In the genomic region with DNA sequence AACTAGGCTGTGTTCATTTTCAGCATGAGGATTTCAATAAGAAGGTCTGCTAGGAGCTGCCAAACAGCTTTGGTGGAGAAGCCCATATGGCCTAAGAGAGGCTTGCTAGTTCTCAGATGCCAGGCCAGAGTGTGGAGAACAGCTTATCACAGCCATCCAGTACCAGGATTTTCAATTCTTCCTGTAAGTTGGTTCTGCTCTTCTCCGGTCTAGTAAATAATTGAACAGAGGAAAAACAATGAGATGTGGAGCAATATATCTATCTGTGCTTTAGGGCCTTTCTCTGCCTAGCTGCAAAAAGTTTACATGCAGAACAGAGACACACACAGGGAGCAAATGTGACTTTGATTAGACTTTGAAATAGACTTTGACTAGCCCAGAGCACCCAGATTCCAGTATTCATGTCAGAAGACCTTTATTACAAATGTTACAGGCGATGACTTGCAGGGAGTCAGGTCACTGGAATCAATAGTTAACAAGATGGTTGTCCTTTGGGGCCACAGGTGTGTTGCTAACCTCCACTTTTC, we compare ENCODE assay signal across 27 cellular contexts. TPM values are rescaled to one million over a fixed set of nuclear protein-coding genes. Genes with fewer than 3 reads are reported as not detected.
DNase-seq lines count a peak whose midpoint lies in the region; ATAC-seq and TF ChIP-seq lines count a peak whose summit lies in the region.
"Had no signal": no experiment of that assay in that cellular context is flagged by ENCODE, and none has a peak within 500 bp of the region (broad histone marks: within the 10 kb centered on the region; RNA-seq: fewer than 3 reads in every experiment).

No MANE protein-coding gene starts in this region.

- H3K4me3 ChIP-seq in psoas muscle, result no peak overlapping the region
- no peak overlapping the region for H3K4me3 ChIP-seq in tibial nerve
- H3K4me3 ChIP-seq: cardiac muscle cell, esophagus squamous epithelium, lung, pancreas, SK-N-MC, thoracic aorta, vagina had no signal

- H3K36me3 ChIP-seq in psoas muscle (ENCODE audit: insufficient read depth in 1 of 2, low read depth in 1 of 2) (peaks cover 0 to 26% of the 10 kb centered on the region in 2 donors), tibial nerve (peaks cover 0 to 38% (median 11%) of the 10 kb centered on the region in 3 donors)

- TF ChIP-seq CTCF in psoas muscle (IDR thresholded peaks at IDR 0.05), result no peak
- TF ChIP-seq CTCF in tibial nerve (IDR thresholded peaks at IDR 0.05), result no peak

- ATAC-seq in psoas muscle, result peak in 3 of 4 donors; percentile 23 to 33 (median 30)
- ATAC-seq: activated CD8-positive, alpha-beta T cell treated with anti-CD3 and anti-CD28 coated beads, Interleukin-2, amount 10 ng/mL, durations not matched to agents 7 days and 5 days had no signal

- H3K27ac ChIP-seq in psoas muscle (peak overlapping the region; percentile 90), tibial nerve (no peak overlapping the region)
- H3K27ac ChIP-seq: cardiac muscle cell, esophagus squamous epithelium, pancreas, RWPE1, SK-N-MC, thoracic aorta, vagina had no signal

- intact Hi-C loops in psoas muscle (cut with DNase I), result no loop called here

- no peaks in the 10 kb centered on the region for H3K9me3 ChIP-seq in psoas muscle
- no peaks in the 10 kb centered on the region for H3K9me3 ChIP-seq in tibial nerve
- H3K9me3 ChIP-seq: esophagus squamous epithelium, pancreas, thoracic aorta, vagina had no signal

- TF ChIP-seq POLR2A in tibial nerve (IDR thresholded peaks at IDR 0.05), result no peak

- DNase-seq in G401 (ENCODE audit: low spot score) (peak; percentile 81), cerebellum (ENCODE audit: low spot score) (peak; percentile 65), islet precursor cell (peak; percentile 9), psoas muscle (no peak), HUDEP-2 (lab: John Stamatoyannopoulos, UW; ENCODE audit: unreplicated experiment in 76 of 76) (no peak), tibial nerve (ENCODE audit: low spot score in 2 of 2) (no peak), ureter (ENCODE audit: low spot score) (no peak)
- DNase-seq in stimulated activated CD4-positive, alpha-beta T cell treated with anti-CD3 and anti-CD28 coated beads, Interleukin-2, amount 100 ng/mL, for 24 hours, result no peak
- DNase-seq: activated CD4-positive, CD25-positive, alpha-beta regulatory T cell treated with anti-CD3 and anti-CD28 coated beads, Interleukin-2, amount 50 U/mL, for 72 hours; activated CD8-positive, alpha-beta T cell treated with anti-CD3 and anti-CD28 coated beads, Interleukin-2, amount 10 ng/mL, durations not matched to agents 7 days and 5 days; activated effector memory CD4-positive, alpha-beta T cell treated with Interleukin-2 at 50 U/mL for 16 hours; anterior cingulate cortex; COR-L47; esophagus squamous epithelium; H7; NCI-H1105; NCI-H1930; NCI-H69; pancreas; stimulated activated CD4-positive, alpha-beta T cell treated with anti-CD3 and anti-CD28 coated beads, Interleukin-15, amount 100 ng/mL, for 24 hours; stimulated activated naive CD4-positive, alpha-beta T cell treated with Interleukin-2 at 50 U/mL for 16 hours had no signal

- no peak for TF ChIP-seq EP300 in tibial nerve (IDR thresholded peaks at IDR 0.05)

- peaks cover 36% of the 10 kb centered on the region for H3K4me1 ChIP-seq in psoas muscle
- no peaks in the 10 kb centered on the region for H3K4me1 ChIP-seq in tibial nerve
- H3K4me1 ChIP-seq: esophagus squamous epithelium, pancreas, vagina had no signal

- 60 to 70% (median 65%) methylated on average over 2 of the region's 2 CpGs for WGBS in psoas muscle, 3 donors
- 90 to 92% methylated on average over 2 of the region's 2 CpGs for WGBS in tibial nerve, 2 donors

- H3K27me3 ChIP-seq in psoas muscle (ENCODE audit: insufficient read depth in 3 of 3, low read length in 2 of 3), result no peaks in the 10 kb centered on the region
- H3K27me3 ChIP-seq in tibial nerve, result no peaks in the 10 kb centered on the region
- H3K27me3 ChIP-seq: cardiac muscle cell, esophagus squamous epithelium, pancreas, vagina had no signal

- in situ Hi-C loops in G401 (cut with HindIII; ENCODE audit: low sequenced_read_pairs), result no loop called here

RNA-seq across cellular contexts. Expression of a gene that starts 19.8 kb away (rescaled TPM):
- total RNA-seq in G401 (2014; rRNA removed; shearing (Covaris generic)), result 115 and 118 TPM in 2 replicates
- total RNA-seq in cerebellum (19.5 TPM), psoas muscle (10 to 100 TPM in 3 of 4 donors, 1 to 10 TPM in 1; 8.1 to 18.8 (median 14.0) TPM), tibial nerve (10 to 100 TPM; 20.8 to 41.4 (median 25.1) TPM), ureter (27.5 TPM)
- 10 to 100 TPM in 1 of 3 donors, 1 to 10 TPM in 2; 6.6 to 10.7 (median 8.7) TPM for polyA plus RNA-seq in psoas muscle

Comparison
In these comparisons a context has a peak if more than half of its experiments do, and no peak if none do; other contexts are left out.
1. DNase-seq: peak in G401 (single experiment), cerebellum (single experiment) and islet precursor cell (single experiment); none in psoas muscle (0 of 2), HUDEP-2 (0 of 76), tibial nerve (0 of 2), ureter (single experiment) and stimulated activated CD4-positive, alpha-beta T cell treated with anti-CD3 and anti-CD28 coated beads, Interleukin-2, amount 100 ng/mL, for 24 hours (0 of 2).